Comparison of ENCODE assay signal across 3 cellular contexts in genomic region chr1:145146308-145146707, GRCh38. TPM values are rescaled to one million over a fixed set of nuclear protein-coding genes. Genes with fewer than 3 reads are reported as not detected.
"Had no signal": no experiment of that assay in that cellular context is flagged by ENCODE, and none has a peak within 500 bp of the region (broad histone marks: within the 10 kb centered on the region; RNA-seq: fewer than 3 reads in every experiment).

No MANE protein-coding gene starts in this region.

RNA-seq across cellular contexts. Expression of gene FAM72D, which starts 50.5 kb away (rescaled TPM):
- total RNA-seq: psoas muscle, thoracic aorta had no signal
- polyA plus RNA-seq: naive thymus-derived CD8-positive, alpha-beta T cell had no signal
